18 cellular contexts compared by ENCODE assay signal in the genomic region with DNA sequence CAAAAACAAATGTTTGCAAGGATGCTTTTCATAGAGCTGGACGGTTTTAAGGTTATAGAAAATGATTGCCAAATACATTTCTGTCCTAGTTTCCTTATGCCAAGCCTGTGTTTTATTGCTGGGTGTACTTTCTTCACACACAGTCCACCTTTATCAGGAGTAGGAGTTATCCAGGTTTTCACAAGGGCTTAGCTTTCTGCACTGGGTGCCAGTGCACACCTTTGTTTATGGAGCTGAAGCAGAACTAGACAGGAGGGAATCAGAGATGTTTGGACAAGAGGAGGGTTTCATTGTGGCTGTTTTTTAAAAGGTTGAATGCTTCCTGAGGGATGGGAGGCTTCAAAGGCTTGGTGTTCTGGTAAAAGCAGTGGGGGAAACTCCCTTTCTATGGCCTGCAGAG. TPM values are rescaled to one million over a fixed set of nuclear protein-coding genes. Genes with fewer than 3 reads are reported as not detected.
DNase-seq lines count a peak whose midpoint lies in the region; FAIRE-seq and TF ChIP-seq lines count a peak whose summit lies in the region.
"Had no signal": no experiment of that assay in that cellular context is flagged by ENCODE, and none has a peak within 500 bp of the region (broad histone marks: within the 10 kb centered on the region; RNA-seq: fewer than 3 reads in every experiment).

No MANE protein-coding gene starts in this region.

- H3K36me3 ChIP-seq in small intestine (ENCODE audit: control insufficient read depth in 2 of 2, insufficient read depth in 2 of 2, low read length in 2 of 2) = no peaks in the 10 kb centered on the region
- H3K36me3 ChIP-seq: BE2C had no signal

- H3K4me1 ChIP-seq in small intestine (ENCODE audit: control insufficient read depth in 2 of 2, insufficient read depth in 1 of 2, low read depth in 1 of 2, low read length in 1 of 2) = peaks cover 0 to 5% of the 10 kb centered on the region in 2 donors
- H3K4me1 ChIP-seq: BE2C had no signal

- peak; percentile 12 for DNase-seq in left kidney (ENCODE audit: low read depth, low spot score)
- DNase-seq in small intestine = peak; percentile 91
- no peak for DNase-seq in NCI-H69 (lab: John Stamatoyannopoulos, UW)
- no peak for DNase-seq in HuH-7.5 (ENCODE audit: low spot score)
- no peak for DNase-seq in mucosa of gallbladder (ENCODE audit: low spot score)
- no peak for DNase-seq in D341Med (ENCODE audit: low spot score)
- DNase-seq: BE2C; CD4-positive, alpha-beta memory T cell; DMS153; DND-41; GDM1; H7 had no signal

- no peak for TF ChIP-seq CTCF in VCaP (conservative IDR thresholded peaks at IDR 0.05)

- no peak for FAIRE-seq in small intestine (lab: Jason Lieb, UNC)
- FAIRE-seq: A204.1, D721Med, GM12892 had no signal

- no peaks in the 10 kb centered on the region for H3K9me3 ChIP-seq in small intestine (ENCODE audit: control insufficient read depth, low read depth)
- H3K9me3 ChIP-seq: BE2C had no signal

- 13 to 45% (median 19%) methylated on average over 1 of the region's 1 CpG for WGBS in small intestine, 3 donors

- H3K4me3 ChIP-seq in small intestine (ENCODE audit: low read depth in 1 of 2, low read length in 2 of 2) = no peak overlapping the region
- H3K4me3 ChIP-seq: GM23338 had no signal

- H3K27me3 ChIP-seq in small intestine (ENCODE audit: control insufficient read depth in 2 of 2, insufficient read depth in 2 of 2, low read length in 2 of 2) = no peaks in the 10 kb centered on the region
- H3K27me3 ChIP-seq: BE2C had no signal

- peak overlapping the region; percentile 63 for H3K27ac ChIP-seq in VCaP
- H3K27ac ChIP-seq in small intestine (ENCODE audit: low read depth in 1 of 2, low read length in 1 of 2) = peak overlapping the region; percentile 56 to 89
- H3K27ac ChIP-seq: C4-2B had no signal

RNA-seq across cellular contexts. Expression of a gene that starts 29.5 kb away (rescaled TPM):
- polyA plus RNA-seq in small intestine = 100 to 1,000 TPM; 168 to 190 (median 173) TPM
- 98.6 TPM for total RNA-seq in mucosa of gallbladder
- total RNA-seq: CD4-positive, alpha-beta memory T cell; GM23338; H7 had no signal
- polyA plus RNA-seq: CD4-positive, alpha-beta memory T cell had no signal

Comparison
In these comparisons a context has a peak if more than half of its experiments do, and no peak if none do; other contexts are left out.
1. DNase-seq: peak in left kidney (single experiment) and small intestine (single experiment); none in NCI-H69 (single experiment), HuH-7.5 (single experiment), mucosa of gallbladder (single experiment) and D341Med (single experiment).